In the genomic region with DNA sequence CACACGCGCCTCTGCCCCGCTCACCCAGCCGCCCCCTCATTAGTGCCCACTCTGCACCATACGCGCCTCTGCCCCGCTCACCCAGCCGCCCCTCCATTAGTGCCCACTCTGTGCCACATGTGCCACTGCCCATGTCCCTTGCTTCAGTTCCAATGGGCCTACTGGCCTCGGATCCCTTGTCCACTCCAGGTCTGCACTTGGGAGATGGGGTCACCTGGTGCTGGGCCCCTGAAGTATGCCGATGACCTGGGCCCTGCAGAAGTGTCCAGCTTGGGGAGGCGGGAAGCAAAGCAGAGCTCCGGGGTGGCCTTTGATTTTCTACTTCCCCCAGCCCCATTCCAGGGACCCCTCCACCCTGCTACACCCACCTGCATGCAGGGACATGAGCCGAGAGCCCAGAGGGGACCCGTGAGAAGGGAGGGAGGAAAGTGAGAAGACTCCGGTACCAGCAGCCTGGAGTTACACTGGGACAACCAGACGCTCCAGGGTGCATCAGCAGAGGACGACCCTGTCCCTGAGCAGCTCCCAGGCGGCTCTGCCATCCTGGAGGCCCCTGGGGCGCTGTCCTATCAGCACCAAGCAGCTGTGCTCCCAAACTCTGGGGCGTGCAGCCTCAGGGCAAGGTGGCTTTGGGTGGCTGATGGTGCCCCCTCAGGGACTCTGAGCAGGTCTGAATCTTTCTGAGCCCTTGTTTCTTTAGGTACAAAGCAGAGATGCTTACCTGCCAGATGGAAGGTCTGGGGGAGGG, we compare ENCODE assay signal across 18 cellular contexts.
"Had no signal": no experiment of that assay in that cellular context is flagged by ENCODE, and none has a peak within 500 bp of the region (broad histone marks: within the 10 kb centered on the region; RNA-seq: fewer than 3 reads in every experiment).

No MANE protein-coding gene starts in this region.

- H3K27ac ChIP-seq: left ventricle myocardium inferior had no signal

- H3K36me3 ChIP-seq: left ventricle myocardium inferior had no signal

- H3K4me3 ChIP-seq: left ventricle myocardium inferior, mucosa of descending colon had no signal

- DNase-seq: activated CD4-positive, alpha-beta T cell treated with anti-CD3 and anti-CD28 coated beads, Interleukin-2, amount 10 ng/mL, durations not matched to agents 24 days and 14 days; activated CD4-positive, CD25-positive, alpha-beta regulatory T cell; activated CD8-positive, alpha-beta memory T cell treated with anti-CD3 and anti-CD28 coated beads, Interleukin-2, amount 50 U/mL, for 48 hours; activated naive CD4-positive, alpha-beta T cell; activated naive CD8-positive, alpha-beta T cell treated with anti-CD3 and anti-CD28 coated beads, Interleukin-2, amount 10 ng/mL, durations not matched to agents 7 days and 5 days; anterior cingulate cortex; cortex of kidney; effector CD8-positive, alpha-beta T cell; foreskin melanocyte; left ventricle myocardium inferior; naive thymus-derived CD4-positive, alpha-beta T cell; nucleus accumbens; retina; stimulated activated CD4-positive, alpha-beta T cell treated with anti-CD3 and anti-CD28 coated beads, Interleukin-2, amount 100 ng/mL, for 48 hours; T-helper 17 cell had no signal

- H3K9me3 ChIP-seq: left ventricle myocardium inferior, mucosa of descending colon had no signal

- ATAC-seq: mucosa of descending colon; naive thymus-derived CD4-positive, alpha-beta T cell; stimulated activated memory B cell treated with anti-CD40 and anti-IgM and Interleukin-4, amounts not matched to agents 10 μg/mL and 1 μg/mL and 100 μg/mL, for 72 hours; T-helper 17 cell had no signal

- H3K36me3 Mint-ChIP-seq: activated naive CD8-positive, alpha-beta T cell treated with anti-CD3 and anti-CD28 coated beads, Interleukin-2, amount 10 ng/mL, durations not matched to agents 7 days and 5 days; memory B cell; naive thymus-derived CD4-positive, alpha-beta T cell; stimulated activated memory B cell treated with anti-CD40 and anti-IgM and Interleukin-4, amounts not matched to agents 10 μg/mL and 1 μg/mL and 100 μg/mL, for 72 hours had no signal

- H3K9me3 Mint-ChIP-seq: activated CD4-positive, alpha-beta T cell treated with anti-CD3 and anti-CD28 coated beads, Interleukin-2, amount 10 ng/mL, durations not matched to agents 24 days and 14 days; activated naive CD8-positive, alpha-beta T cell treated with anti-CD3 and anti-CD28 coated beads, Interleukin-2, amount 10 ng/mL, durations not matched to agents 7 days and 5 days; memory B cell; naive thymus-derived CD4-positive, alpha-beta T cell; stimulated activated memory B cell treated with anti-CD40 and anti-IgM and Interleukin-4, amounts not matched to agents 10 μg/mL and 1 μg/mL and 100 μg/mL, for 72 hours had no signal

- H3K27me3 Mint-ChIP-seq: activated CD4-positive, alpha-beta T cell treated with anti-CD3 and anti-CD28 coated beads, Interleukin-2, amount 10 ng/mL, durations not matched to agents 24 days and 14 days had no signal

- H3K4me1 Mint-ChIP-seq: activated CD4-positive, alpha-beta T cell treated with anti-CD3 and anti-CD28 coated beads, Interleukin-2, amount 10 ng/mL, durations not matched to agents 24 days and 14 days; activated naive CD8-positive, alpha-beta T cell treated with anti-CD3 and anti-CD28 coated beads, Interleukin-2, amount 10 ng/mL, durations not matched to agents 7 days and 5 days; memory B cell; naive thymus-derived CD4-positive, alpha-beta T cell; stimulated activated memory B cell treated with anti-CD40 and anti-IgM and Interleukin-4, amounts not matched to agents 10 μg/mL and 1 μg/mL and 100 μg/mL, for 72 hours; T-helper 17 cell had no signal

- H3K27ac Mint-ChIP-seq: activated CD4-positive, alpha-beta T cell treated with anti-CD3 and anti-CD28 coated beads, Interleukin-2, amount 10 ng/mL, durations not matched to agents 24 days and 14 days; activated naive CD8-positive, alpha-beta T cell treated with anti-CD3 and anti-CD28 coated beads, Interleukin-2, amount 10 ng/mL, durations not matched to agents 7 days and 5 days; memory B cell; stimulated activated memory B cell treated with anti-CD40 and anti-IgM and Interleukin-4, amounts not matched to agents 10 μg/mL and 1 μg/mL and 100 μg/mL, for 72 hours; T-helper 17 cell had no signal

- H3K4me3 Mint-ChIP-seq: activated CD4-positive, alpha-beta T cell treated with anti-CD3 and anti-CD28 coated beads, Interleukin-2, amount 10 ng/mL, durations not matched to agents 24 days and 14 days; activated naive CD8-positive, alpha-beta T cell treated with anti-CD3 and anti-CD28 coated beads, Interleukin-2, amount 10 ng/mL, durations not matched to agents 7 days and 5 days; memory B cell; naive thymus-derived CD4-positive, alpha-beta T cell; stimulated activated memory B cell treated with anti-CD40 and anti-IgM and Interleukin-4, amounts not matched to agents 10 μg/mL and 1 μg/mL and 100 μg/mL, for 72 hours; T-helper 17 cell had no signal
